1 cellular context compared by ENCODE assay signal in genomic region chr20:37881601-37882343, GRCh38.
TF ChIP-seq lines count a peak whose summit lies in the region.

No MANE protein-coding gene starts in this region.

TF ChIP-seq in HepG2, 621 proteins besides CTCF, POLR2A, EP300 and RAD21 (continued from another document and continues in another):
- TF ChIP-seq HMGXB3 (CRISPR knock-in tag; IDR thresholded peaks at IDR 0.05; ENCODE audit: borderline replicate concordance) (no peak), ZNF672 (CRISPR knock-in tag; IDR thresholded peaks at IDR 0.05) (no peak), ZNF724P (CRISPR knock-in tag; IDR thresholded peaks at IDR 0.05; ENCODE audit: borderline replicate concordance) (no peak; the same call in 1 of the 2 replicates), NFAT5 (CRISPR knock-in tag; IDR thresholded peaks at IDR 0.05) (no peak), SALL2 (CRISPR knock-in tag; IDR thresholded peaks at IDR 0.05) (no peak), MAFG (CRISPR knock-in tag; IDR thresholded peaks at IDR 0.05) (no peak), ZNF496 (CRISPR knock-in tag; IDR thresholded peaks at IDR 0.05; ENCODE audit: insufficient replicate concordance) (no peak), IRX3 (CRISPR knock-in tag; IDR thresholded peaks at IDR 0.05; ENCODE audit: borderline replicate concordance, low read depth) (no peak), SYNCRIP (IDR thresholded peaks at IDR 0.05; ENCODE audit: insufficient read depth, low read depth, low read length) (no peak), NFKB2 (CRISPR knock-in tag; IDR thresholded peaks at IDR 0.05; ENCODE audit: borderline replicate concordance) (peak; percentile 67; the same call in 1 of the 2 replicates), ZBTB7A (CRISPR knock-in tag; IDR thresholded peaks at IDR 0.05) (peak; percentile 75; the same call in 1 of the 2 replicates), ZBTB40 (IDR thresholded peaks at IDR 0.05) (no peak), ZBTB40 (CRISPR knock-in tag; IDR thresholded peaks at IDR 0.05) (no peak; the same call in 1 of the 2 replicates), U2AF2 (IDR thresholded peaks at IDR 0.05; ENCODE audit: low read depth, low read length) (no peak), NR2C2 (CRISPR knock-in tag; IDR thresholded peaks at IDR 0.05; ENCODE audit: borderline replicate concordance) (no peak), ZEB1 (IDR thresholded peaks at IDR 0.05; ENCODE audit: insufficient replicate concordance, low read depth) (no peak), ZNF891 (CRISPR knock-in tag; IDR thresholded peaks at IDR 0.05) (peak; percentile 78; the same call in 1 of the 2 replicates), KDM2A (CRISPR knock-in tag; IDR thresholded peaks at IDR 0.05; ENCODE audit: borderline replicate concordance, low read depth) (no peak), ZNF879 (CRISPR knock-in tag; IDR thresholded peaks at IDR 0.05) (no peak), HOXA5 (CRISPR knock-in tag; IDR thresholded peaks at IDR 0.05) (no peak), TEAD2 (CRISPR knock-in tag; IDR thresholded peaks at IDR 0.05) (no peak), ZNF710 (CRISPR knock-in tag; IDR thresholded peaks at IDR 0.05; ENCODE audit: borderline replicate concordance) (no peak; the same call in 1 of the 2 replicates), TFE3 (CRISPR knock-in tag; IDR thresholded peaks at IDR 0.05) (no peak), ATF7-NPFF (CRISPR knock-in tag; IDR thresholded peaks at IDR 0.05; ENCODE audit: low read depth) (0 out of 2 replicates have a peak, but pooled peaks have one; percentile 23)
- TF ChIP-seq, protein P1, sequence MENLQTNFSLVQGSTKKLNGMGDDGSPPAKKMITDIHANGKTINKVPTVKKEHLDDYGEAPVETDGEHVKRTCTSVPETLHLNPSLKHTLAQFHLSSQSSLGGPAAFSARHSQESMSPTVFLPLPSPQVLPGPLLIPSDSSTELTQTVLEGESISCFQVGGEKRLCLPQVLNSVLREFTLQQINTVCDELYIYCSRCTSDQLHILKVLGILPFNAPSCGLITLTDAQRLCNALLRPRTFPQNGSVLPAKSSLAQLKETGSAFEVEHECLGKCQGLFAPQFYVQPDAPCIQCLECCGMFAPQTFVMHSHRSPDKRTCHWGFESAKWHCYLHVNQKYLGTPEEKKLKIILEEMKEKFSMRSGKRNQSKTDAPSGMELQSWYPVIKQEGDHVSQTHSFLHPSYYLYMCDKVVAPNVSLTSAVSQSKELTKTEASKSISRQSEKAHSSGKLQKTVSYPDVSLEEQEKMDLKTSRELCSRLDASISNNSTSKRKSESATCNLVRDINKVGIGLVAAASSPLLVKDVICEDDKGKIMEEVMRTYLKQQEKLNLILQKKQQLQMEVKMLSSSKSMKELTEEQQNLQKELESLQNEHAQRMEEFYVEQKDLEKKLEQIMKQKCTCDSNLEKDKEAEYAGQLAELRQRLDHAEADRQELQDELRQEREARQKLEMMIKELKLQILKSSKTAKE (CRISPR knock-in tag; IDR thresholded peaks at IDR 0.05; ENCODE audit: borderline replicate concordance), result 0 out of 2 replicates have a peak, but pooled peaks have one; percentile 15
- TF ChIP-seq, protein P2, sequence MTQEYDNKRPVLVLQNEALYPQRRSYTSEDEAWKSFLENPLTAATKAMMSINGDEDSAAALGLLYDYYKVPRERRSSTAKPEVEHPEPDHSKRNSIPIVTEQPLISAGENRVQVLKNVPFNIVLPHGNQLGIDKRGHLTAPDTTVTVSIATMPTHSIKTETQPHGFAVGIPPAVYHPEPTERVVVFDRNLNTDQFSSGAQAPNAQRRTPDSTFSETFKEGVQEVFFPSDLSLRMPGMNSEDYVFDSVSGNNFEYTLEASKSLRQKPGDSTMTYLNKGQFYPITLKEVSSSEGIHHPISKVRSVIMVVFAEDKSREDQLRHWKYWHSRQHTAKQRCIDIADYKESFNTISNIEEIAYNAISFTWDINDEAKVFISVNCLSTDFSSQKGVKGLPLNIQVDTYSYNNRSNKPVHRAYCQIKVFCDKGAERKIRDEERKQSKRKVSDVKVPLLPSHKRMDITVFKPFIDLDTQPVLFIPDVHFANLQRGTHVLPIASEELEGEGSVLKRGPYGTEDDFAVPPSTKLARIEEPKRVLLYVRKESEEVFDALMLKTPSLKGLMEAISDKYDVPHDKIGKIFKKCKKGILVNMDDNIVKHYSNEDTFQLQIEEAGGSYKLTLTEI (CRISPR knock-in tag; conservative IDR thresholded peaks at IDR 0.05), result no peak
